Comparison of ENCODE assay signal across 8 cellular contexts in the genomic region with DNA sequence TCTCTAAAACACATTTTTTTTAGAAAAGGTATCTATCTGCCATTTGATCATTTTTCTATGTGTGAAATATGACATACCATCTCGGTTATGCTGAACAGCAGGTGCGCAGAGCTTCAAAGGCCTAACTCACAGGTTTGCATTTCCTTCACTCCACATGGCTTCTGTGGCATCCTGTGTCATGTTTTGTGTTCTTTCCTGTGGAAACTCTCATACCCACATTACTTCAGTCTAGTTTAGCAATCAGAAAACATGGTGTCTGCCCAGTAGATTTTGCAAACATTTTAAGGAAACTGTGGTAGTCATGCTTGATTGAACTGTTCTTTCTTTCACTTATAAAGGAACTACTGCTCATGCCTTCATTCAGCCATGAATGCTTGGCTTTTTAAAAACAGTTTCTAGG. TPM values are rescaled to one million over a fixed set of nuclear protein-coding genes. Genes with fewer than 3 reads are reported as not detected.
DNase-seq lines count a peak whose midpoint lies in the region; ATAC-seq and TF ChIP-seq lines count a peak whose summit lies in the region.

No MANE protein-coding gene starts in this region.

- H3K9ac ChIP-seq in trophoblast cell (ENCODE audit: low read length): no peak overlapping the region
- no peak overlapping the region for H3K9ac ChIP-seq in PC-3 (ENCODE audit: low read length)

- H3K27ac ChIP-seq in HL-60 (replicated peaks) (peak overlapping the region; percentile 84), trophoblast cell (ENCODE audit: low read depth, low read length) (no peak overlapping the region), PC-3 (ENCODE audit: low read length) (no peak overlapping the region)

- CTCF ChIA-PET in PC-3 (lab: Charles Lee): no interaction called here

- no peak overlapping the region for H3K18ac ChIP-seq in trophoblast cell (ENCODE audit: low read length)

- H4K20me1 ChIP-seq in PC-3 (ENCODE audit: low read length): no peaks in the 10 kb centered on the region

- H3K36me3 ChIP-seq in trophoblast cell (ENCODE audit: control insufficient read depth in 1 of 2, insufficient read depth in 2 of 2, low read length in 2 of 2) (no peaks in the 10 kb centered on the region), PC-3 (ENCODE audit: low read depth, low read length) (no peaks in the 10 kb centered on the region)

- H2BK120ac ChIP-seq in trophoblast cell (ENCODE audit: insufficient read depth, low read length, poor library complexity): no peak overlapping the region

- no peak overlapping the region for H4K12ac ChIP-seq in trophoblast cell (ENCODE audit: low read depth, low read length)

- TF ChIP-seq CTCF in HL-60 (IDR thresholded peaks at IDR 0.05; ENCODE audit: insufficient read depth, low read length): no peak
- no peak for TF ChIP-seq CTCF in PC-3 (conservative IDR thresholded peaks at IDR 0.05; ENCODE audit: low read depth, low read length)

- H2BK12ac ChIP-seq in trophoblast cell (ENCODE audit: low read length): no peak overlapping the region

- H3K4me2 ChIP-seq in trophoblast cell (ENCODE audit: low read length): no peak overlapping the region
- H3K4me2 ChIP-seq in PC-3 (ENCODE audit: low read length): no peak overlapping the region

- H2AFZ ChIP-seq in trophoblast cell (ENCODE audit: insufficient read depth, low read length, poor library complexity) (no peak overlapping the region), PC-3 (ENCODE audit: low read length) (no peak overlapping the region)

- H3K9me2 ChIP-seq in PC-3 (replicated peaks; ENCODE audit: low read length): no peaks in the 10 kb centered on the region

- no peak overlapping the region for H2AK5ac ChIP-seq in trophoblast cell (ENCODE audit: low read length)

- POLR2A ChIA-PET in PC-3 (lab: Charles Lee; ENCODE audit: unreplicated experiment): no interaction called here

- H3K4me3 ChIP-seq in HL-60 (replicated peaks; ENCODE audit: insufficient read depth, low read length) (no peak overlapping the region), trophoblast cell (ENCODE audit: low read depth, low read length) (no peak overlapping the region), PC-3 (ENCODE audit: low read length) (no peak overlapping the region)

- DNase-seq in GDM1 (lab: John Stamatoyannopoulos, UW): peak; percentile 61
- peak; percentile 48 to 74 for DNase-seq in HL-60 (ENCODE audit: low read depth in 1 of 2, low spot score in 1 of 2)
- peak; percentile 42 for DNase-seq in activated T-cell treated with anti-CD3 and anti-CD28 coated beads, Interleukin-2, amount 50 U/mL, for 1 hour
- DNase-seq in trophoblast cell: peak; percentile 69 to 85
- DNase-seq in DMS79 treated with DMSO at 0.1 percent for 48 hours (lab: John Stamatoyannopoulos, UW): no peak
- no peak for DNase-seq in PC-3
- DNase-seq in H4 (ENCODE audit: low spot score): no peak

- H3K79me1 ChIP-seq in trophoblast cell (ENCODE audit: low read length): no peaks in the 10 kb centered on the region

- H3K79me2 ChIP-seq in trophoblast cell (ENCODE audit: control insufficient read depth, insufficient read depth, low read length, poor library complexity) (no peaks in the 10 kb centered on the region), PC-3 (ENCODE audit: low read length) (no peaks in the 10 kb centered on the region)

- H3K23ac ChIP-seq in trophoblast cell (ENCODE audit: low read length): no peak overlapping the region

- no peaks in the 10 kb centered on the region for H3K9me3 ChIP-seq in trophoblast cell (ENCODE audit: insufficient read depth, low read depth, low read length)
- H3K9me3 ChIP-seq in PC-3 (ENCODE audit: low read length): no peaks in the 10 kb centered on the region

- H3K27me3 ChIP-seq in HL-60 (ENCODE audit: insufficient read depth, poor library complexity, severe bottlenecking): no peaks in the 10 kb centered on the region
- H3K27me3 ChIP-seq in trophoblast cell (ENCODE audit: insufficient read depth, low read length): no peaks in the 10 kb centered on the region
- H3K27me3 ChIP-seq in PC-3 (ENCODE audit: low read length): no peaks in the 10 kb centered on the region

- no peak overlapping the region for H3K14ac ChIP-seq in trophoblast cell (ENCODE audit: low read length)

- no peak overlapping the region for H4K8ac ChIP-seq in trophoblast cell (ENCODE audit: low read depth, low read length)

- no peak overlapping the region for H3K4ac ChIP-seq in trophoblast cell (ENCODE audit: low read depth, low read length)

- H3F3A ChIP-seq in PC-3 (ENCODE audit: low read length, unreplicated experiment): no peaks in the 10 kb centered on the region

- H2BK5ac ChIP-seq in trophoblast cell (ENCODE audit: low read depth, low read length, poor library complexity): no peak overlapping the region

- ATAC-seq in GM21381 (IDR thresholded peaks at IDR 0.05; ENCODE audit: unreplicated experiment): peak; percentile 90
- no peak for ATAC-seq in PC-3

- no TSS peak for BruUV-seq in PC-3 (replicated peaks; lab: Mats Ljungman, UMichigan)

- no peak overlapping the region for H4K91ac ChIP-seq in trophoblast cell (ENCODE audit: low read depth, low read length)

- H3K4me1 ChIP-seq in trophoblast cell (ENCODE audit: control insufficient read depth in 1 of 2, insufficient read depth in 2 of 2, low read length in 2 of 2) (no peaks in the 10 kb centered on the region), PC-3 (ENCODE audit: insufficient read depth, low read length) (no peaks in the 10 kb centered on the region)

- WGBS in trophoblast cell (ENCODE audit: extremely low coverage, insufficient coverage, insufficient read length): no CpG with 5 or more reads among the region's 2 CpGs

- intact Hi-C loops in PC-3 (cut with micrococcal nuclease): no loop called here

RNA-seq across cellular contexts. Expression of gene ARAP2, which starts 11.3 kb away (rescaled TPM):
- 3.5 and 3.8 TPM in 2 replicates for polyA plus RNA-seq in trophoblast cell (2013)
- total RNA-seq in PC-3 (2014; rRNA removed): 12.5 and 13.2 TPM in 2 replicates
- 7.3 and 18.8 TPM in 2 replicates for total RNA-seq in H4 (2014; rRNA removed; shearing (Covaris generic))

RNA-seq across cellular contexts. Expression of gene DTHD1, which starts 25.8 kb away (rescaled TPM):
- not detected in 2 replicates for polyA plus RNA-seq in trophoblast cell (2013)
- not detected in 2 replicates for total RNA-seq in PC-3 (2014; rRNA removed)
- not detected in 2 replicates for total RNA-seq in H4 (2014; rRNA removed; shearing (Covaris generic))

Comparison
In these comparisons a context has a peak if more than half of its experiments do, and no peak if none do; other contexts are left out.
1. DNase-seq: peak in GDM1 (single experiment), HL-60 (2 of 2), activated T-cell treated with anti-CD3 and anti-CD28 coated beads, Interleukin-2, amount 50 U/mL, for 1 hour (single experiment) and trophoblast cell (2 of 2); none in DMS79 treated with DMSO at 0.1 percent for 48 hours (single experiment), PC-3 (single experiment) and H4 (single experiment).